Comparison of ENCODE assay signal across 21 cellular contexts in genomic region chrX:109777749-109778148, GRCh38.
"Had no signal": no experiment of that assay in that cellular context is flagged by ENCODE, and none has a peak within 500 bp of the region (broad histone marks: within the 10 kb centered on the region; RNA-seq: fewer than 3 reads in every experiment).

No MANE protein-coding gene starts in this region.

- H3K27ac ChIP-seq: adrenal gland, breast epithelium, PC-9 had no signal

- H2AFZ ChIP-seq: PC-9 had no signal

- DNase-seq: activated CD4-positive, alpha-beta T cell treated with anti-CD3 and anti-CD28 coated beads for 4 hours; activated CD8-positive, alpha-beta memory T cell treated with anti-CD3 and anti-CD28 coated beads, Interleukin-2, amount 50 U/mL, for 4 hours; activated CD8-positive, alpha-beta T cell treated with anti-CD3 and anti-CD28 coated beads for 36 hours; activated naive CD4-positive, alpha-beta T cell treated with anti-CD3 and anti-CD28 coated beads, Interleukin-2, amount 50 U/mL, for 16 hours; activated naive CD8-positive, alpha-beta T cell treated with anti-CD3 and anti-CD28 coated beads, Interleukin-2, amount 10 ng/mL, durations not matched to agents 7 days and 5 days; activated T-cell treated with anti-CD3 and anti-CD28 coated beads, Interleukin-2, amount 50 U/mL, for 72 hours; adrenal gland; aorta; caudate nucleus; MM.1S; NCI-H1105 treated with DMSO at 0.1 percent for 48 hours; NCI-H146; NCI-H187 treated with DMSO at 0.1 percent for 48 hours; NCI-H2107; NCI-H2171 treated with DMSO at 0.1 percent for 48 hours; NCI-H226; NCI-H524; PC-9; SHP77 treated with DMSO at 0.1 percent for 48 hours had no signal

- H3K9me3 ChIP-seq: adrenal gland, breast epithelium had no signal

- H3K4me3 ChIP-seq: adrenal gland, breast epithelium, PC-9 had no signal

- H3K4me2 ChIP-seq: PC-9 had no signal

- H3K27me3 ChIP-seq: adrenal gland had no signal

- H3K4me1 ChIP-seq: breast epithelium had no signal

- H3K36me3 ChIP-seq: adrenal gland, breast epithelium had no signal

- ATAC-seq: activated CD4-positive, CD25-positive, alpha-beta regulatory T cell treated with anti-CD3 and anti-CD28 coated beads, Interleukin-2, amount 50 U/mL, for 24 hours; activated CD8-positive, alpha-beta T cell treated with anti-CD3 and anti-CD28 coated beads for 36 hours; activated T-cell treated with anti-CD3 and anti-CD28 coated beads, Interleukin-2, amount 50 U/mL, for 72 hours had no signal
